ENCODE assay signal across 33 cellular contexts in the genomic region with DNA sequence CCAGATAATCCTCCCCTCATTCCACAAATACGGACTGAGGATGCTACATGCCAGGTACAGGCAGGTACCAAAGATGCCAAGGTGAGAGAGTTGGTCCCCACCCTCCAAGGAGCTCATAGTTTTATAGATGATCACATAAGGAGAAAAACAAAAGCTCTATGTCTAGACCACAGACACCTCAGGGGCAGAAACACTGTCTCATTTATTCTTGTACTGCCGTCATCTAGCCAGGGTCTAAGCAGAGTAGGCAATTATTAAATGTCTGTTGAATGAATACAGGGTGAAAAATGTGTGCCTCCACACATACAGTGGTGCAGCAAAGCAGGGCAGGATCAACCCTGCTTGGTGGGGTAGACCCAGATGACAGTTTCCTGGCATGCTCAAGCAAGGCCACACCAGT.
"Had no signal": no experiment of that assay in that cellular context is flagged by ENCODE, and none has a peak within 500 bp of the region (broad histone marks: within the 10 kb centered on the region; RNA-seq: fewer than 3 reads in every experiment).

No MANE protein-coding gene starts in this region.

- H3K9me3 ChIP-seq: adrenal gland, body of pancreas, colonic mucosa, esophagus squamous epithelium had no signal

- DNase-seq: activated CD4-positive, alpha-beta memory T cell treated with anti-CD3 and anti-CD28 coated beads for 36 hours; activated CD4-positive, alpha-beta T cell treated with anti-CD3 and anti-CD28 coated beads for 36 hours; activated CD4-positive, alpha-beta T cell treated with anti-CD3 and anti-CD28 coated beads, Interleukin-2, amount 10 ng/mL, durations not matched to agents 24 days and 14 days; activated CD4-positive, CD25-positive, alpha-beta regulatory T cell; activated CD4-positive, CD25-positive, alpha-beta regulatory T cell treated with anti-CD3 and anti-CD28 coated beads, Interleukin-2, amount 50 U/mL, for 72 hours; activated CD8-positive, alpha-beta memory T cell treated with anti-CD3 and anti-CD28 coated beads, Interleukin-2, amount 10 ng/mL, durations not matched to agents 7 days and 5 days; activated CD8-positive, alpha-beta memory T cell treated with anti-CD3 and anti-CD28 coated beads, Interleukin-2, amount 50 U/mL, for 4 hours; activated CD8-positive, alpha-beta T cell treated with anti-CD3 and anti-CD28 coated beads, Interleukin-2, amount 10 ng/mL, durations not matched to agents 7 days and 5 days; activated effector memory CD4-positive, alpha-beta T cell treated with anti-CD3 and anti-CD28 coated beads, Interleukin-2, amount 50 U/mL, for 16 hours; activated naive CD4-positive, alpha-beta T cell treated with anti-CD3 and anti-CD28 coated beads for 36 hours; activated naive CD8-positive, alpha-beta T cell treated with anti-CD3 and anti-CD28 coated beads for 36 hours; activated naive CD8-positive, alpha-beta T cell treated with anti-CD3 and anti-CD28 coated beads, Interleukin-2, amount 50 U/mL, for 24 hours; activated T-cell treated with anti-CD3 and anti-CD28 coated beads, Interleukin-2, amount 50 U/mL, for 1 hour; activated T-cell treated with anti-CD3 and anti-CD28 coated beads, Interleukin-2, amount 50 U/mL, for 48 hours; adrenal gland; amygdala; aorta; body of pancreas; central memory CD4-positive, alpha-beta T cell; cerebellar nuclear complex; colonic mucosa; effector CD8-positive, alpha-beta T cell; esophagus squamous epithelium; head of caudate nucleus; T-helper 2 cell had no signal

- H3K9me3 Mint-ChIP-seq: activated naive CD4-positive, alpha-beta T cell treated with anti-CD3 and anti-CD28 coated beads, Interleukin-2, amount 50 U/mL, for 24 hours had no signal

- FAIRE-seq: endometrium, endothelial cell of umbilical vein, frontal cortex had no signal

- H3K4me3 ChIP-seq: adrenal gland, body of pancreas, cardiac muscle cell, colonic mucosa, esophagus squamous epithelium had no signal

- H3K27ac ChIP-seq: adrenal gland, body of pancreas, cardiac muscle cell, colonic mucosa, epithelial cell of prostate, esophagus squamous epithelium had no signal

- H3K4me1 Mint-ChIP-seq: activated CD4-positive, alpha-beta T cell treated with anti-CD3 and anti-CD28 coated beads for 36 hours; activated CD4-positive, alpha-beta T cell treated with anti-CD3 and anti-CD28 coated beads, Interleukin-2, amount 10 ng/mL, durations not matched to agents 24 days and 14 days; activated CD8-positive, alpha-beta memory T cell treated with anti-CD3 and anti-CD28 coated beads, Interleukin-2, amount 10 ng/mL, durations not matched to agents 7 days and 5 days; activated naive CD4-positive, alpha-beta T cell treated with anti-CD3 and anti-CD28 coated beads, Interleukin-2, amount 50 U/mL, for 24 hours; activated naive CD8-positive, alpha-beta T cell treated with anti-CD3 and anti-CD28 coated beads for 36 hours had no signal

- H3K27ac Mint-ChIP-seq: activated CD4-positive, alpha-beta memory T cell treated with anti-CD3 and anti-CD28 coated beads for 36 hours; activated CD4-positive, alpha-beta T cell treated with anti-CD3 and anti-CD28 coated beads for 36 hours; activated CD4-positive, alpha-beta T cell treated with anti-CD3 and anti-CD28 coated beads, Interleukin-2, amount 10 ng/mL, durations not matched to agents 24 days and 14 days; activated CD8-positive, alpha-beta memory T cell treated with anti-CD3 and anti-CD28 coated beads, Interleukin-2, amount 10 ng/mL, durations not matched to agents 7 days and 5 days; activated CD8-positive, alpha-beta T cell treated with anti-CD3 and anti-CD28 coated beads, Interleukin-2, amount 10 ng/mL, durations not matched to agents 7 days and 5 days; activated naive CD4-positive, alpha-beta T cell treated with anti-CD3 and anti-CD28 coated beads for 36 hours; activated naive CD4-positive, alpha-beta T cell treated with anti-CD3 and anti-CD28 coated beads, Interleukin-2, amount 50 U/mL, for 24 hours; activated naive CD8-positive, alpha-beta T cell treated with anti-CD3 and anti-CD28 coated beads for 36 hours; activated naive CD8-positive, alpha-beta T cell treated with anti-CD3 and anti-CD28 coated beads, Interleukin-2, amount 50 U/mL, for 24 hours; activated T-helper 1 cell treated with anti-CD3 and anti-CD28 coated beads, Interleukin-12 subunit alpha, Interleukin-12 subunit beta, Interleukin-2, Interleukin-4 antibody, amounts not matched to agents 30 ng/mL and 10 ng/mL and 1 ng/mL, durations not matched to agents 14 hours and 24 hours and 36 hours; activated T-helper 2 cell treated with anti-CD3 and anti-CD28 coated beads, Interferon-gamma antibody, Interleukin-2, Interleukin-4, amounts not matched to agents 10 μg/mL and 5 μg/mL and 100 μg/mL, durations not matched to agents 14 hours and 24 hours and 36 hours had no signal

- H3K4me3 Mint-ChIP-seq: activated CD4-positive, alpha-beta memory T cell treated with anti-CD3 and anti-CD28 coated beads for 36 hours; activated CD4-positive, alpha-beta T cell treated with anti-CD3 and anti-CD28 coated beads for 36 hours; activated CD4-positive, alpha-beta T cell treated with anti-CD3 and anti-CD28 coated beads, Interleukin-2, amount 10 ng/mL, durations not matched to agents 24 days and 14 days; activated CD8-positive, alpha-beta memory T cell treated with anti-CD3 and anti-CD28 coated beads, Interleukin-2, amount 10 ng/mL, durations not matched to agents 7 days and 5 days; activated CD8-positive, alpha-beta T cell treated with anti-CD3 and anti-CD28 coated beads, Interleukin-2, amount 10 ng/mL, durations not matched to agents 7 days and 5 days; activated naive CD4-positive, alpha-beta T cell treated with anti-CD3 and anti-CD28 coated beads for 36 hours; activated naive CD4-positive, alpha-beta T cell treated with anti-CD3 and anti-CD28 coated beads, Interleukin-2, amount 50 U/mL, for 24 hours; activated naive CD8-positive, alpha-beta T cell treated with anti-CD3 and anti-CD28 coated beads for 36 hours; activated naive CD8-positive, alpha-beta T cell treated with anti-CD3 and anti-CD28 coated beads, Interleukin-2, amount 50 U/mL, for 24 hours; activated T-helper 1 cell treated with anti-CD3 and anti-CD28 coated beads, Interleukin-12 subunit alpha, Interleukin-12 subunit beta, Interleukin-2, Interleukin-4 antibody, amounts not matched to agents 30 ng/mL and 10 ng/mL and 1 ng/mL, durations not matched to agents 14 hours and 24 hours and 36 hours had no signal

- H3K36me3 ChIP-seq: adrenal gland, cardiac muscle cell, colonic mucosa, esophagus squamous epithelium had no signal

- ATAC-seq: activated CD4-positive, alpha-beta T cell treated with anti-CD3 and anti-CD28 coated beads for 36 hours; activated CD8-positive, alpha-beta memory T cell treated with anti-CD3 and anti-CD28 coated beads, Interleukin-2, amount 10 ng/mL, durations not matched to agents 7 days and 5 days; activated CD8-positive, alpha-beta T cell treated with anti-CD3 and anti-CD28 coated beads, Interleukin-2, amount 10 ng/mL, durations not matched to agents 7 days and 5 days; activated naive CD8-positive, alpha-beta T cell treated with anti-CD3 and anti-CD28 coated beads, Interleukin-2, amount 50 U/mL, for 24 hours; body of pancreas had no signal

- H3K36me3 Mint-ChIP-seq: activated CD4-positive, alpha-beta memory T cell treated with anti-CD3 and anti-CD28 coated beads for 36 hours; activated CD8-positive, alpha-beta memory T cell treated with anti-CD3 and anti-CD28 coated beads, Interleukin-2, amount 10 ng/mL, durations not matched to agents 7 days and 5 days; activated naive CD4-positive, alpha-beta T cell treated with anti-CD3 and anti-CD28 coated beads, Interleukin-2, amount 50 U/mL, for 24 hours had no signal

- H3K27me3 ChIP-seq: adrenal gland, body of pancreas, cardiac muscle cell, colonic mucosa, esophagus squamous epithelium had no signal
